ENCODE assay signal across 9 cellular contexts in genomic region chr22:37824674-37825641, GRCh38. TPM values are rescaled to one million over a fixed set of nuclear protein-coding genes. Genes with fewer than 3 reads are reported as not detected.
A peak's percentile ranks its signal among the peaks of the same experiment; 100 is the strongest.
DNase-seq lines count a peak whose midpoint lies in the region; ATAC-seq and TF ChIP-seq lines count a peak whose summit lies in the region.
"Had no signal": no experiment of that assay in that cellular context is flagged by ENCODE, and none has a peak within 500 bp of the region (broad histone marks: within the 10 kb centered on the region; RNA-seq: fewer than 3 reads in every experiment).

No MANE protein-coding gene starts in this region.

- H3K4me1 Mint-ChIP-seq in MCF 10A (ENCODE audit: insufficient read depth, unreplicated experiment) (no peaks in the 10 kb centered on the region), HFFc6 (ENCODE audit: low read depth) (no peaks in the 10 kb centered on the region)

- H3K9me3 Mint-ChIP-seq in MCF 10A (ENCODE audit: unreplicated experiment) (no peaks in the 10 kb centered on the region), HFFc6 (no peaks in the 10 kb centered on the region)

- H4K20me1 ChIP-seq in OCI-LY7 (ENCODE audit: insufficient read depth, low read length) = no peaks in the 10 kb centered on the region

- H3K4me3 Mint-ChIP-seq in MCF 10A (ENCODE audit: unreplicated experiment) (no peak overlapping the region), HFFc6 (no peak overlapping the region)

- no peak for DNase-seq in breast epithelium (ENCODE audit: low spot score in 2 of 2)
- no peak for DNase-seq in MCF 10A (ENCODE audit: unreplicated experiment)
- DNase-seq in astrocyte of the hippocampus (ENCODE audit: low read depth, low spot score) = peak; percentile 61
- DNase-seq in left colon = peak in 1 of 2 donors; percentile 43
- no peak for DNase-seq in tibial artery
- DNase-seq in OCI-LY7 (ENCODE audit: low spot score) = no peak
- no peak for DNase-seq in HFFc6
- no peak for DNase-seq in NCI-H1105 treated with DMSO at 0.1 percent for 48 hours (lab: John Stamatoyannopoulos, UW)

- H3K4me3 ChIP-seq in breast epithelium = peak overlapping the region in 2 of 3 donors; percentile 38 to 60
- peak overlapping the region; percentile 34 to 44 for H3K4me3 ChIP-seq in tibial artery
- no peak overlapping the region for H3K4me3 ChIP-seq in OCI-LY7 (ENCODE audit: low read depth, low read length, poor library complexity, severe bottlenecking)

- H3K79me2 ChIP-seq in OCI-LY7 (ENCODE audit: insufficient read depth, low read depth, low read length) = no peaks in the 10 kb centered on the region

- intact Hi-C loops in breast epithelium (cut with DNase I; ENCODE audit: low total_unique reads) = no loop called here
- intact Hi-C loops in MCF 10A (cut with micrococcal nuclease) = no loop called here
- intact Hi-C loops in left colon (cut with DNase I, micrococcal nuclease) = loop anchor here in 1 of 2 donors (5.0 kb wide), 1 partner anchor 37 kb away; no protein-coding TSS in a partner anchor
- intact Hi-C loops in tibial artery (cut with DNase I; ENCODE audit: low total_unique reads) = no loop called here
- intact Hi-C loops in OCI-LY7 (cut with micrococcal nuclease; ENCODE audit: unreplicated experiment) = no loop called here

- no peak overlapping the region for H2AFZ ChIP-seq in OCI-LY7 (ENCODE audit: low read length)

- TF ChIP-seq CTCF in breast epithelium (IDR thresholded peaks at IDR 0.05) (no peak), MCF 10A (IDR thresholded peaks at IDR 0.05; ENCODE audit: unreplicated experiment) (no peak), tibial artery (IDR thresholded peaks at IDR 0.05) (no peak), OCI-LY7 (conservative IDR thresholded peaks at IDR 0.05; ENCODE audit: low read length) (no peak), HFFc6 (IDR thresholded peaks at IDR 0.05) (no peak)

- H3K9me3 ChIP-seq in breast epithelium = no peaks in the 10 kb centered on the region
- no peaks in the 10 kb centered on the region for H3K9me3 ChIP-seq in tibial artery
- no peaks in the 10 kb centered on the region for H3K9me3 ChIP-seq in OCI-LY7 (ENCODE audit: low read length)

- H3K36me3 ChIP-seq in breast epithelium (no peaks in the 10 kb centered on the region), tibial artery (peaks cover 0 to 13% (median 8%) of the 10 kb centered on the region in 3 donors), OCI-LY7 (ENCODE audit: insufficient read depth, low read length) (0 out of 2 replicates have a peak, but pooled peaks cover 13% of the 10 kb centered on the region)

- H3K27ac ChIP-seq in breast epithelium (no peak overlapping the region), tibial artery (peak overlapping the region in 1 of 2 donors; percentile 51), OCI-LY7 (ENCODE audit: low read depth, low read length, poor library complexity, severe bottlenecking) (no peak overlapping the region)
- H3K27ac ChIP-seq: HL-60 had no signal

- H3K27ac Mint-ChIP-seq in MCF 10A (ENCODE audit: low read depth, unreplicated experiment) (no peak overlapping the region), HFFc6 (no peak overlapping the region)

- CTCF ChIA-PET in MCF 10A (lab: Yijun Ruan, JAX) = interaction anchor here (0.6 to 1.1 kb wide), 2 partner anchors 141 to 230 kb away, joined by 4 read pairs; no protein-coding TSS in a partner anchor
- CTCF ChIA-PET in OCI-LY7 (lab: Charles Lee; ENCODE audit: unreplicated experiment) = no interaction called here

- peaks cover 0 to 7% of the 10 kb centered on the region in 2 donors for H3K4me1 ChIP-seq in breast epithelium
- peaks cover 0 to 19% (median 14%) of the 10 kb centered on the region in 4 donors for H3K4me1 ChIP-seq in tibial artery
- H3K4me1 ChIP-seq in OCI-LY7 (ENCODE audit: insufficient read depth, low read length, poor library complexity, severe bottlenecking) = no peaks in the 10 kb centered on the region

- BruUV-seq in MCF 10A (replicated peaks; lab: Mats Ljungman, UMichigan) (no TSS peak), OCI-LY7 (replicated peaks; lab: Mats Ljungman, UMichigan) (no TSS peak)

- H3K36me3 Mint-ChIP-seq in MCF 10A (ENCODE audit: insufficient read depth, unreplicated experiment) (no peaks in the 10 kb centered on the region), HFFc6 (ENCODE audit: low read depth) (peaks cover 5% of the 10 kb centered on the region; the same call in 1 of the 2 replicates)

- ATAC-seq in left colon = peak; percentile 76

- no peak overlapping the region for H3K4me2 ChIP-seq in OCI-LY7 (ENCODE audit: low read length)

- TF ChIP-seq POLR2A in breast epithelium (IDR thresholded peaks at IDR 0.05) = no peak

- H3K27me3 ChIP-seq in breast epithelium = peaks cover 0 to 11% of the 10 kb centered on the region in 2 donors
- H3K27me3 ChIP-seq in tibial artery = peaks cover 0 to 18% of the 10 kb centered on the region in 2 donors

- H3K27me3 Mint-ChIP-seq in MCF 10A (ENCODE audit: insufficient read depth, unreplicated experiment) (no peaks in the 10 kb centered on the region), HFFc6 (ENCODE audit: insufficient read depth) (peaks cover 23% of the 10 kb centered on the region)

- POLR2A ChIA-PET in MCF 10A (lab: Yijun Ruan, JAX) = no interaction called here
- POLR2A ChIA-PET in OCI-LY7 (lab: Charles Lee) = interaction anchor here (0.6 kb wide), 1 partner anchor 38 kb away, joined by 4 read pairs; no protein-coding TSS in a partner anchor

- no peaks in the 10 kb centered on the region for H3K9me2 ChIP-seq in OCI-LY7 (ENCODE audit: insufficient read depth, low read length)

RNA-seq across cellular contexts. Expression of gene GALR3, which starts 1.8 kb away (rescaled TPM):
- total RNA-seq in breast epithelium (under 1 TPM in 1 of 3 donors, not detected in 2; 0.44 TPM), MCF 10A (2022) (0.26 and 0.27 TPM in 2 replicates), left colon (not detected), OCI-LY7 (2022) (not detected in 2 replicates)
- total RNA-seq in OCI-LY7 (2014; rRNA removed; shearing (Covaris generic)) = not detected in 2 replicates
- total RNA-seq in HFFc6 (2021; fragmentation: NEBNext Ultra II Directional; extraction: Animal tissue kit (Norgen Biotek cat#: 25700)) = not detected

RNA-seq across cellular contexts. Expression of gene GCAT, which starts 17.2 kb away (rescaled TPM):
- total RNA-seq in breast epithelium (10 to 100 TPM; 17.3 to 23.7 (median 21.6) TPM), MCF 10A (2022) (21.5 and 32.8 TPM in 2 replicates), left colon (10 to 100 TPM; 10.2 to 10.6 TPM), OCI-LY7 (2022) (17.3 and 21.6 TPM in 2 replicates)
- 14.6 and 20.6 TPM in 2 replicates for total RNA-seq in OCI-LY7 (2014; rRNA removed; shearing (Covaris generic))
- 10 to 100 TPM; 27.6 to 42.3 (median 29.2) TPM for total RNA-seq in HFFc6 (2021; fragmentation: NEBNext Ultra II Directional; extraction: Animal tissue kit (Norgen Biotek cat#: 25700))

RNA-seq across cellular contexts. Expression of gene ANKRD54, which starts 19.2 kb away (rescaled TPM):
- total RNA-seq in breast epithelium (10 to 100 TPM; 27.5 to 41.3 (median 34.9) TPM), MCF 10A (2022) (26.0 and 26.7 TPM in 2 replicates), left colon (10 to 100 TPM; 21.1 to 25.6 TPM), OCI-LY7 (2022) (31.7 and 31.8 TPM in 2 replicates)
- total RNA-seq in OCI-LY7 (2014; rRNA removed; shearing (Covaris generic)) = 21.0 and 25.4 TPM in 2 replicates
- total RNA-seq in HFFc6 (2021; fragmentation: NEBNext Ultra II Directional; extraction: Animal tissue kit (Norgen Biotek cat#: 25700)) = 10 to 100 TPM; 18.3 to 25.4 (median 20.9) TPM

RNA-seq across cellular contexts. Expression of gene EIF3L, which starts 24.3 kb away (rescaled TPM):
- total RNA-seq in breast epithelium = 100 to 1,000 TPM; 471 to 569 (median 490) TPM
- total RNA-seq in MCF 10A (2022) = 395 and 505 TPM in 2 replicates
- total RNA-seq in left colon = 100 to 1,000 TPM; 362 to 388 TPM
- total RNA-seq in OCI-LY7 (2014; rRNA removed; shearing (Covaris generic)) = 443 and 503 TPM in 2 replicates
- total RNA-seq in OCI-LY7 (2022) = 596 and 649 TPM in 2 replicates
- 100 to 1,000 TPM; 306 to 371 (median 357) TPM for total RNA-seq in HFFc6 (2021; fragmentation: NEBNext Ultra II Directional; extraction: Animal tissue kit (Norgen Biotek cat#: 25700))
